10 cellular contexts compared by ENCODE assay signal in the genomic region with DNA sequence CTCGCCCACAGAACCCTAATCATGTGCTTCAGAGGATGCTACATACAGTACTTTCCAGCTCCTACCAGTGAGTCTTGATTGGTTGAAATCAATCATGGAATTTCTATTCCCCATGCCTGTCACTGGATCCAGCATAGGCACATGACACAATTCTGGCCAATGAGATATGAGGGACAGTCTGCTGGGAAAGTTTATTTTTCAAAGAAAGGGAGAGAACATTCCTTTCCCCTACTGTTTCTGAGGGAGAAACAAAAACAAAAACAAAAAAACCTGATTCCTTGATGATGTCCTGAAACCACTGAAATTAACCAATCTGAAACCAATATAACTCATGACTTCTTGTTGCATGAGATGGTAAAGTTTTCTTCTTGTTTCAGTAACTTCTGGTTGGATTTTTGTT. TPM values are rescaled to one million over a fixed set of nuclear protein-coding genes. Genes with fewer than 3 reads are reported as not detected.
DNase-seq lines count a peak whose midpoint lies in the region; ATAC-seq, FAIRE-seq and TF ChIP-seq lines count a peak whose summit lies in the region.
"Had no signal": no experiment of that assay in that cellular context is flagged by ENCODE, and none has a peak within 500 bp of the region (broad histone marks: within the 10 kb centered on the region; RNA-seq: fewer than 3 reads in every experiment).

No MANE protein-coding gene starts in this region.

- TF ChIP-seq POLR2A in suprapubic skin (IDR thresholded peaks at IDR 0.05): no peak
- no peak for TF ChIP-seq POLR2A in uterus (IDR thresholded peaks at IDR 0.05)

- peaks cover 24% of the 10 kb centered on the region for H3K27me3 Mint-ChIP-seq in activated CD4-positive, alpha-beta T cell treated with anti-CD3 and anti-CD28 coated beads for 36 hours

- peaks cover 2% of the 10 kb centered on the region for H3K9me3 Mint-ChIP-seq in activated CD4-positive, alpha-beta T cell treated with anti-CD3 and anti-CD28 coated beads for 36 hours (ENCODE audit: low read depth)

- TF ChIP-seq EP300 in suprapubic skin (IDR thresholded peaks at IDR 0.05): no peak

- peaks cover 31% of the 10 kb centered on the region for H3K4me1 Mint-ChIP-seq in activated CD4-positive, alpha-beta T cell treated with anti-CD3 and anti-CD28 coated beads for 36 hours

- H3K9me3 ChIP-seq in suprapubic skin: no peaks in the 10 kb centered on the region
- H3K9me3 ChIP-seq in uterus: no peaks in the 10 kb centered on the region

- CTCF ChIA-PET in activated CD4-positive, alpha-beta T cell treated with anti-CD3 and anti-CD28 coated beads for 36 hours (lab: Charles Lee): no interaction called here

- TF ChIP-seq CTCF in suprapubic skin (IDR thresholded peaks at IDR 0.05): no peak
- no peak for TF ChIP-seq CTCF in uterus (IDR thresholded peaks at IDR 0.05)

- 83% methylated on average over 1 of the region's 1 CpG for WGBS in suprapubic skin

- no peak overlapping the region for H3K4me3 Mint-ChIP-seq in activated CD4-positive, alpha-beta T cell treated with anti-CD3 and anti-CD28 coated beads for 36 hours

- ATAC-seq in activated CD4-positive, alpha-beta T cell treated with anti-CD3 and anti-CD28 coated beads for 36 hours: no peak
- ATAC-seq: Panc1 had no signal

- H3K36me3 ChIP-seq in suprapubic skin (no peaks in the 10 kb centered on the region), uterus (no peaks in the 10 kb centered on the region)

- POLR2A ChIA-PET in activated CD4-positive, alpha-beta T cell treated with anti-CD3 and anti-CD28 coated beads for 36 hours (lab: Charles Lee): no interaction called here

- H3K4me3 ChIP-seq in skeletal muscle cell (ENCODE audit: low read depth, low read length) (no peak overlapping the region), suprapubic skin (no peak overlapping the region), uterus (no peak overlapping the region)

- intact Hi-C loops in activated CD4-positive, alpha-beta T cell treated with anti-CD3 and anti-CD28 coated beads for 36 hours (cut with DNase I, micrococcal nuclease): no loop called here
- intact Hi-C loops in uterus (cut with DNase I; ENCODE audit: low total_unique reads): no loop called here

- H3K36me3 Mint-ChIP-seq in activated CD4-positive, alpha-beta T cell treated with anti-CD3 and anti-CD28 coated beads for 36 hours (ENCODE audit: low read depth): no peaks in the 10 kb centered on the region

- H3K27ac ChIP-seq in caudate nucleus (ENCODE audit: low read depth, low read length) (peak overlapping the region; percentile 79), suprapubic skin (no peak overlapping the region), uterus (peak overlapping the region in 1 of 2 donors; percentile 34)

- FAIRE-seq in HTR-8/SVneo (lab: Jason Lieb, UNC): no peak

- H3K27me3 ChIP-seq in suprapubic skin: no peaks in the 10 kb centered on the region
- no peaks in the 10 kb centered on the region for H3K27me3 ChIP-seq in uterus

- peaks cover 24% of the 10 kb centered on the region for H3K4me1 ChIP-seq in suprapubic skin
- no peaks in the 10 kb centered on the region for H3K4me1 ChIP-seq in uterus

- DNase-seq in activated CD4-positive, alpha-beta T cell treated with anti-CD3 and anti-CD28 coated beads for 36 hours: no peak
- DNase-seq in activated CD4-positive, alpha-beta T cell treated with anti-CD3 and anti-CD28 coated beads for 1 hour: no peak
- DNase-seq in HTR-8/SVneo (ENCODE audit: insufficient read length, low spot score): peak; percentile 11
- DNase-seq in caudate nucleus (lab: John Stamatoyannopoulos, UW): no peak
- DNase-seq in skeletal muscle cell (ENCODE audit: low read depth): peak; percentile 39
- no peak for DNase-seq in suprapubic skin (ENCODE audit: low spot score in 2 of 2)
- DNase-seq in OCI-M2 (lab: John Stamatoyannopoulos, UW; ENCODE audit: unreplicated experiment): no peak
- no peak for DNase-seq in uterus
- DNase-seq: activated CD4-positive, alpha-beta T cell treated with anti-CD3 and anti-CD28 coated beads for 4 hours had no signal

- H3K27ac Mint-ChIP-seq in activated CD4-positive, alpha-beta T cell treated with anti-CD3 and anti-CD28 coated beads for 36 hours: peak overlapping the region; percentile 41

RNA-seq across cellular contexts. Expression of gene RCN1, which starts 3.3 kb away (rescaled TPM):
- 10 to 100 TPM; 19.1 to 24.1 TPM for total RNA-seq in activated CD4-positive, alpha-beta T cell treated with anti-CD3 and anti-CD28 coated beads for 36 hours
- 10 to 100 TPM; 19.7 to 29.0 (median 27.2) TPM for total RNA-seq in suprapubic skin
- total RNA-seq in uterus: 100 to 1,000 TPM in 1 of 4 donors, 10 to 100 TPM in 3; 26.1 to 221 (median 67.9) TPM

Comparison
In these comparisons a context has a peak if more than half of its experiments do, and no peak if none do; other contexts are left out.
1. DNase-seq: peak in HTR-8/SVneo (single experiment) and skeletal muscle cell (single experiment); none in activated CD4-positive, alpha-beta T cell treated with anti-CD3 and anti-CD28 coated beads for 36 hours (single experiment), activated CD4-positive, alpha-beta T cell treated with anti-CD3 and anti-CD28 coated beads for 1 hour (single experiment), caudate nucleus (0 of 61), suprapubic skin (0 of 2), OCI-M2 (single experiment) and uterus (0 of 2).